ENCODE assay signal across 8 cellular contexts in genomic region chr12:119695034-119695433, GRCh38. TPM values are rescaled to one million over a fixed set of nuclear protein-coding genes. Genes with fewer than 3 reads are reported as not detected.
A peak's percentile ranks its signal among the peaks of the same experiment; 100 is the strongest.
DNase-seq lines count a peak whose midpoint lies in the region; ATAC-seq, FAIRE-seq and TF ChIP-seq lines count a peak whose summit lies in the region.

No MANE protein-coding gene starts in this region.

- TF ChIP-seq CTCF in C4-2B (conservative IDR thresholded peaks at IDR 0.05): peak; percentile 69
- TF ChIP-seq CTCF in HFF-Myc (IDR thresholded peaks at IDR 0.05; ENCODE audit: low read depth, low read length, missing control alignments): peak; percentile 65
- TF ChIP-seq CTCF in K562 (IDR thresholded peaks at IDR 0.05 in 2 of 3, conservative IDR thresholded peaks at IDR 0.05 in 1 of 3; ENCODE audit: insufficient read depth in 2 of 3, low read depth in 1 of 3, low read length in 3 of 3): peak; percentile 39 to 62 (median 58)
- TF ChIP-seq CTCF in right lobe of liver (IDR thresholded peaks at IDR 0.05): peak; percentile 44 to 57 (median 48)

- ATAC-seq in K562 (peak; percentile 80), right lobe of liver (peak; percentile 34 to 66 (median 54)), GM18873 (IDR thresholded peaks at IDR 0.05; ENCODE audit: low FRiP score, unreplicated experiment) (no peak)

- intact Hi-C loops in K562 (cut with micrococcal nuclease): loop anchor here (1.0 kb wide), 1 partner anchor 207 kb away; no protein-coding TSS in a partner anchor
- intact Hi-C loops in right lobe of liver (cut with DNase I): no loop called here

- H3K79me2 ChIP-seq in K562 (ENCODE audit: control insufficient read depth, insufficient read depth, low read length): no peaks in the 10 kb centered on the region

- no peaks in the 10 kb centered on the region for H3K27me3 ChIP-seq in K562 (ENCODE audit: control insufficient read depth in 2 of 2, insufficient read depth in 2 of 2, low read length in 2 of 2)
- H3K27me3 ChIP-seq in right lobe of liver: no peaks in the 10 kb centered on the region

- H3K9me3 ChIP-seq in K562 (replicated peaks; ENCODE audit: control insufficient read depth, insufficient read depth, low read depth, low read length): no peaks in the 10 kb centered on the region
- H3K9me3 ChIP-seq in right lobe of liver: no peaks in the 10 kb centered on the region

- WGBS in K562 (ENCODE audit: insufficient coverage, low coverage, missing lambda C conversion rate): 61% methylated on average over 4 of the region's 4 CpGs
- WGBS in right lobe of liver (ENCODE audit: insufficient coverage, low coverage, low lambda C conversion rate, missing lambda C conversion rate): 30% methylated on average over 1 of the region's 4 CpGs

- in situ Hi-C loops in K562 (cut with MboI): no loop called here

- H3K36me3 ChIP-seq in K562 (ENCODE audit: control insufficient read depth, insufficient read depth, low read length): peaks cover 47% of the 10 kb centered on the region
- no peaks in the 10 kb centered on the region for H3K36me3 ChIP-seq in right lobe of liver

- H3K4me1 ChIP-seq in K562 (replicated peaks in 1 of 2; ENCODE audit: control insufficient read depth in 2 of 2, insufficient read depth in 2 of 2, low read length in 2 of 2) (peaks cover 0 to 2% of the 10 kb centered on the region in 2 experiments; a peak in 1 of 5 replicates), right lobe of liver (peaks cover 0 to 7% (median 3%) of the 10 kb centered on the region in 4 donors)

- no peaks in the 10 kb centered on the region for H4K20me1 ChIP-seq in K562 (replicated peaks; ENCODE audit: control insufficient read depth, insufficient read depth, low read length)

- H3K4me2 ChIP-seq in K562 (ENCODE audit: insufficient read depth, low read length): no peak overlapping the region

- H3K27ac ChIP-seq in C4-2B (no peak overlapping the region), K562 (ENCODE audit: extremely low read depth, low read depth, low read length) (no peak overlapping the region), right lobe of liver (no peak overlapping the region)

- FAIRE-seq in K562 (lab: Jason Lieb, UNC): peak; percentile 35

- H3K9me1 ChIP-seq in K562 (ENCODE audit: control insufficient read depth, insufficient read depth, low read length): no peaks in the 10 kb centered on the region

- CTCF ChIA-PET in K562 (lab: Yijun Ruan, JAX; ENCODE audit: low intra/inter-chr PET ratio): no interaction called here

- H2AFZ ChIP-seq in K562 (ENCODE audit: low read depth, low read length): no peak overlapping the region

- no peak overlapping the region for H3K9ac ChIP-seq in K562 (ENCODE audit: insufficient read depth in 1 of 2, low read depth in 2 of 2, low read length in 2 of 2)

- H3K4me3 ChIP-seq in HFF-Myc (replicated peaks; ENCODE audit: low read depth, low read length) (no peak overlapping the region), K562 (no peak overlapping the region), right lobe of liver (no peak overlapping the region)

- BruUV-seq in K562 (replicated peaks; lab: Mats Ljungman, UMichigan): no TSS peak

- TF ChIP-seq POLR2A in K562 (conservative IDR thresholded peaks at IDR 0.05) (no peak), right lobe of liver (IDR thresholded peaks at IDR 0.05) (no peak)

- POLR2A ChIA-PET in K562 (lab: Yijun Ruan, JAX): interaction anchor here (0.5 to 2.6 kb wide), 3 partner anchors 9 to 240 kb away, joined by 3 to 12 read pairs (median 3); no protein-coding TSS in a partner anchor

- TF ChIP-seq EP300 in K562 (IDR thresholded peaks at IDR 0.05; ENCODE audit: low read length): no peak

- 0 out of 4 replicates have a peak, but pooled peaks of 1 of the 2 experiments have one; percentile 21 for TF ChIP-seq RAD21 in K562 (CRISPR knock-in tag; conservative IDR thresholded peaks at IDR 0.05 in 1 of 2, IDR thresholded peaks at IDR 0.05 in 1 of 2)

- DNase-seq in HFF-Myc (ENCODE audit: extremely low read depth, low read depth) (no peak), K562 (ENCODE audit: extremely low read depth in 1 of 4, low spot score in 3 of 4) (peak; percentile 31 to 37 (median 34)), right lobe of liver (no peak), NCI-H1694 (lab: John Stamatoyannopoulos, UW) (no peak), SHP77 treated with DMSO at 0.1 percent for 48 hours (lab: John Stamatoyannopoulos, UW) (no peak)
- no peak for DNase-seq in activated CD4-positive, alpha-beta T cell treated with anti-CD3 and anti-CD28 coated beads for 4 hours

TF ChIP-seq in K562, 482 proteins besides CTCF, POLR2A, EP300 and RAD21:
- TF ChIP-seq WHSC1 (IDR thresholded peaks at IDR 0.05; ENCODE audit: low read length) (no peak), ZNF408 (CRISPR knock-in tag; IDR thresholded peaks at IDR 0.05; ENCODE audit: low read depth) (no peak), PRDM10 (IDR thresholded peaks at IDR 0.05; ENCODE audit: partially characterized antibody) (peak; percentile 79), SMC3 (conservative IDR thresholded peaks at IDR 0.05; ENCODE audit: insufficient read depth, low read depth, low read length) (0 out of 2 replicates have a peak, but pooled peaks have one; percentile 5), TAF7 (tag; IDR thresholded peaks at IDR 0.05) (no peak)
TF ChIP-seq in K562: peak in this region for 2.

RNA-seq across cellular contexts. Expression of gene PRKAB1, which starts 27.1 kb away (rescaled TPM):
- 108 and 130 TPM in 2 replicates for total RNA-seq in K562 (2011; cell fraction: chromatin; rRNA removed; ENCODE audit: low replicate concordance)
- total RNA-seq in K562 (2011; cell fraction: nucleolus; rRNA removed): 98.2 and 105 TPM in 2 replicates
- 109 and 139 TPM in 2 replicates for total RNA-seq in K562 (2011; cell fraction: nucleoplasm; rRNA removed)
- total RNA-seq in K562 (2014; rRNA removed) (45.3 and 59.7 TPM in 2 replicates), K562 (2014; rRNA removed; fragmentation: Illumina TruSeq; extraction: Trizol) (48.8 and 54.3 TPM in 2 replicates), K562 (2015; rRNA removed; fragmentation: Illumina TruSeq; extraction: Trizol) (57.4 and 63.8 TPM in 2 replicates), K562 (2021) (83.8 and 93.8 TPM in 2 replicates), right lobe of liver (10 to 100 TPM in 4 of 6 experiments, 1 to 10 TPM in 2; 8.2 to 17.1 (median 10.3) TPM)
- polyA plus RNA-seq in K562 (2011; rRNA removed) (85.7 and 137 TPM in 2 replicates), K562 (2014; fragmentation: Illumina TruSeq; extraction: Trizol) (83.1 and 94.2 TPM in 2 replicates), K562 (2014; fragmentation: Nextera tagmentation; extraction: Ambion mirVana) (10 to 100 TPM; 32.6 to 38.2 TPM), K562 (2014; rRNA removed) (62.8 and 64.8 TPM in 2 replicates)
- polyA plus RNA-seq in K562 (2011; cell fraction: cytosol; rRNA removed): 83.7 and 86.2 TPM in 2 replicates
- 173 and 183 TPM in 2 replicates for polyA plus RNA-seq in K562 (2011; cell fraction: nucleus; rRNA removed)
- polyA plus RNA-seq in K562 (2012): 59.1 and 104 TPM in 2 replicates
- 66.6 and 90.9 TPM in 2 replicates for polyA minus RNA-seq in K562 (2011; rRNA and poly(A)+ RNA removed)
- polyA minus RNA-seq in K562 (2011; cell fraction: cytosol; rRNA and poly(A)+ RNA removed): 62.9 and 70.8 TPM in 2 replicates
- polyA minus RNA-seq in K562 (2011; cell fraction: nucleus; rRNA and poly(A)+ RNA removed): 80.4 and 108 TPM in 2 replicates

Comparison
In these comparisons a context has a peak if more than half of its experiments do, and no peak if none do; other contexts are left out.
1. DNase-seq: peak in K562 (4 of 4); none in HFF-Myc (single experiment), right lobe of liver (0 of 3), NCI-H1694 (single experiment), activated CD4-positive, alpha-beta T cell treated with anti-CD3 and anti-CD28 coated beads for 4 hours (0 of 2) and SHP77 treated with DMSO at 0.1 percent for 48 hours (single experiment).
2. Peak in every context shown above with its lines, with median percentiles within 50 percentile points of each other: CTCF ChIP-seq.